In the genomic region with DNA sequence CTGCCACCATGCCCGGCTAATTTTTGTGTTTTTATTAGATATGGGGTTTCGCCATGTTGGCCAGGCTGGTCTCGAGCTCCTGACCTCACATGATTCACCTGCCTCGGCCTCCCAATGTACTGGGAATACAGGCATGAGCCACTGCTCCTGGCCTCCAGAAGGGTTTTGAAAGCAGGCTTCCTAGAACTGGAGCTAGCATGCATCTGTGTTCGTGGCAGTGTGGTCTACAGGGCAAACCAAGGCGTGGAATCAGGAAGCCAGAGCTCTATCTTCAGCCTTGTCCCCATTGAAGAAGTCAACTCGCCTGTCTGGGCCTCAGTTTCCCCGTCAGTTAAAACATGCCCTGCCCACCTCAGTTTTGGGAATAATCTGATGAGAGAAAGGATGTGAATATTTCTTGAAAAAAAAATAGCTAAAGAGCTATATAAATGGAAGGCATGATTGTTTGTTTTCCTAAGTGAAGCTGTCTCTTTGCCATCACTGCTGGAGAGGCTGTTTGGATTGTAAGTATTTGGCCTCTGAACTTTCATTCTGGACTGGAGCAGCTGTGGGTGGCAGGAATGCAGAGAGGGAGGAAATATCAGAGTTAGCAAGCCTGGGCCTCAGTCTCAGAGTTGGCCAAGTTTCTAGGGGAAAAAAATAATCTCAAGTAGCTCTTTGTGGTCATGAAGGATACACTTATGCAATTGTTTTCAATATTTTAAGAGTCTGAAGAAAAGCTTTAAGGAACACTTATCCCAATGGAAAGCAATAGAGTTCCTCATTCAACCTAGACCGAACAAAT, we compare ENCODE assay signal across 1 cellular context.
A peak's percentile ranks its signal among the peaks of the same experiment; 100 is the strongest.
TF ChIP-seq lines count a peak whose summit lies in the region.

No MANE protein-coding gene starts in this region.

TF ChIP-seq in SK-N-SH, 30 proteins besides CTCF, POLR2A, EP300 and RAD21 (continued from another document):
- TF ChIP-seq, protein P1, sequence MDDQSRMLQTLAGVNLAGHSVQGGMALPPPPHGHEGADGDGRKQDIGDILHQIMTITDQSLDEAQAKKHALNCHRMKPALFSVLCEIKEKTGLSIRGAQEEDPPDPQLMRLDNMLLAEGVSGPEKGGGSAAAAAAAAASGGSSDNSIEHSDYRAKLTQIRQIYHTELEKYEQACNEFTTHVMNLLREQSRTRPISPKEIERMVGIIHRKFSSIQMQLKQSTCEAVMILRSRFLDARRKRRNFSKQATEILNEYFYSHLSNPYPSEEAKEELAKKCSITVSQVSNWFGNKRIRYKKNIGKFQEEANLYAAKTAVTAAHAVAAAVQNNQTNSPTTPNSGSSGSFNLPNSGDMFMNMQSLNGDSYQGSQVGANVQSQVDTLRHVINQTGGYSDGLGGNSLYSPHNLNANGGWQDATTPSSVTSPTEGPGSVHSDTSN (IDR thresholded peaks at IDR 0.05) = peak; percentile 84
- TF ChIP-seq MAX (IDR thresholded peaks at IDR 0.05; ENCODE audit: low read depth) (peak; percentile 37; the same call in 1 of the 2 replicates), POLR2AphosphoS5 (IDR thresholded peaks at IDR 0.05; ENCODE audit: low read depth, low read length) (peak; percentile 61; the same call in 1 of the 2 replicates), RXRA (IDR thresholded peaks at IDR 0.05; ENCODE audit: borderline replicate concordance, low read depth) (peak; percentile 71; the same call in 1 of the 2 replicates), TCF12 (IDR thresholded peaks at IDR 0.05) (peak; percentile 90), FOXJ3 (CRISPR knock-in tag; IDR thresholded peaks at IDR 0.05) (no peak), JUND (IDR thresholded peaks at IDR 0.05) (peak; percentile 72), GABPA (IDR thresholded peaks at IDR 0.05; ENCODE audit: low read depth) (peak; percentile 15; the same call in 1 of the 2 replicates)
TF ChIP-seq in SK-N-SH: peak in this region for 11.
